8 cellular contexts compared by ENCODE assay signal in the genomic region with DNA sequence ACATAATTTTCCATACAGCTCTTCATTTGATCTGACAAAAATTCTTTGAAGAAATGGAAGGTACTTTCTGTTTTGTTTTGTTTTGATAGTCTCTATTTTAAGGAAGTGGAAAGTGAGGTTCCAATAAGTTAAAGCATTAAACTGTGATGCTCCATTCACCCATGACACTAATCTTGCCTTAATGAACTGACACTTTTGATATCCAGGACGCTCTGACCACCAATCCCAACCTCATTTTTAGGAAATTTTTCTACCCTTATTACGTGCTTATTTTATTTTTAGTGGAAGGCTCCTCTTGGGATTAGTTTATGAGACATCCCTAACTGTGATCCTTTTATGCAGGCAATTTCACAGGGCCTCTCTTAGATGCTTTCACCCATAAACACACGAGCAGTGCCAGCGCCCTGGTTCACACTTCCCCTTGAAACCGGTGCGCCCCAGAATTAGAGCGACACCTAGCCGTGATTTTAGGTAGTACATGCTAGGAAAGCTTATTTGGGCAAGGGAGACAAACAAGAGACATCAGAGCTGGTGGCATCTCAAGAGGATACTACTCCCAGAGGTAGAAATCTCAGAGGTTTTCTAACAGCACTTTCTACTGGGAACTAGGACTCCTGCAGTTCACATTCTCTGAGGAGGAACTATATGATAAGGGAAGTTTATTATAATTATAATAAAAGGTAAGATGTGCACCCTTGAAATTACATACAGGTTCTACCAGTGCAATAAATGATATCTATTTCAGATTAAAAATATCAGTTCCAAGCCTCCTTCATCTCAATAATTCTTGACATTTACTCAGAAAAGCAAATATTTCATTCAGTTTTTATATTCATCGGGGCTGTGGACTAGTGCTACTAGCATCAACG.
DNase-seq lines count a peak whose midpoint lies in the region; ATAC-seq and TF ChIP-seq lines count a peak whose summit lies in the region.

No MANE protein-coding gene starts in this region.

- no peak overlapping the region for H3K4me3 ChIP-seq in BE2C (ENCODE audit: low read depth, low read length)
- H3K4me3 ChIP-seq in left lung, result no peak overlapping the region

- H3K27ac ChIP-seq in left lung, result no peak overlapping the region

- H3K4me1 Mint-ChIP-seq in chondrocyte (ENCODE audit: low read depth), result peaks cover 5% of the 10 kb centered on the region

- H3K27me3 ChIP-seq in BE2C (no peaks in the 10 kb centered on the region), left lung (no peaks in the 10 kb centered on the region)

- peaks cover 8% of the 10 kb centered on the region for H3K27me3 Mint-ChIP-seq in chondrocyte (ENCODE audit: low read depth)

- H3K4me3 Mint-ChIP-seq in chondrocyte (ENCODE audit: unreplicated experiment), result no peak overlapping the region

- H3K9me3 Mint-ChIP-seq in chondrocyte (ENCODE audit: low read depth), result no peaks in the 10 kb centered on the region

- H3K27ac Mint-ChIP-seq in chondrocyte (ENCODE audit: unreplicated experiment), result peak overlapping the region; percentile 13

- peak; percentile 74 for DNase-seq in BE2C
- DNase-seq in NCI-H2227 treated with DMSO at 0.1 percent for 48 hours (lab: John Stamatoyannopoulos, UW), result peak; percentile 36
- peak; percentile 56 to 80 for DNase-seq in activated CD4-positive, alpha-beta T cell treated with anti-CD3 and anti-CD28 coated beads for 24 hours (ENCODE audit: low read depth in 2 of 2)
- no peak for DNase-seq in chondrocyte (ENCODE audit: low spot score)
- peak; percentile 75 to 82 for DNase-seq in left lung
- DNase-seq in stimulated activated CD4-positive, alpha-beta T cell treated with anti-CD3 and anti-CD28 coated beads, Interleukin-4, amount 100 ng/mL, for 48 hours (ENCODE audit: low read depth in 2 of 2), result peak; percentile 62 to 66

- intact Hi-C loops in left lung (cut with DNase I), result no loop called here

- H3K9me3 ChIP-seq in BE2C (no peaks in the 10 kb centered on the region), left lung (no peaks in the 10 kb centered on the region)

- ATAC-seq in GM19025 (IDR thresholded peaks at IDR 0.05; ENCODE audit: low read depth, unreplicated experiment), result peak; percentile 54
- peak; percentile 72 for ATAC-seq in HG03175 (IDR thresholded peaks at IDR 0.05; ENCODE audit: unreplicated experiment)
- peak; percentile 98 for ATAC-seq in left lung

- no peaks in the 10 kb centered on the region for H3K36me3 Mint-ChIP-seq in chondrocyte (ENCODE audit: low read depth)

- H3K4me1 ChIP-seq in BE2C (peaks cover 27% of the 10 kb centered on the region), left lung (peaks cover 0 to 3% of the 10 kb centered on the region in 2 donors)

- H3K36me3 ChIP-seq in BE2C, result no peaks in the 10 kb centered on the region
- no peaks in the 10 kb centered on the region for H3K36me3 ChIP-seq in left lung

- TF ChIP-seq CTCF in BE2C (IDR thresholded peaks at IDR 0.05; ENCODE audit: low read depth, low read length) (peak; percentile 93), chondrocyte (IDR thresholded peaks at IDR 0.05) (peak; percentile 97), left lung (IDR thresholded peaks at IDR 0.05) (peak; percentile 85 to 93)
